ENCODE assay signal across 19 cellular contexts in the genomic region with DNA sequence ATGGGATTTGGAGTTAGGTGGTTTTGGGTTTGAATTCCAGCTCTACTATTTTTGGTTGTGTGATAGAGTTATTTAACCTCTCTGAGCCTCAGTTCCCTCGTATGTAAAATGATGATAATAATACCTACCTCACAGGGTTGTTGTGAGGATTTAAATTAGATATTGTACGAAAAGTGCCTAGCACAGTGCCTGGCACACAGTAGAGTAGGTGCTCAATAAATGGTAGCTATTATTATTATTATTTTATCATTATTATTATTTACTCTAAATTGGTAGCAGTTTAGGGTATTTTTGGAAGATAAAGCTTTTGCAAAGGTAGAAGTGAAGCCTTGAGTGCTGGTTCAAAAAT. TPM values are rescaled to one million over a fixed set of nuclear protein-coding genes. Genes with fewer than 3 reads are reported as not detected.
DNase-seq lines count a peak whose midpoint lies in the region; ATAC-seq and TF ChIP-seq lines count a peak whose summit lies in the region.
"Had no signal": no experiment of that assay in that cellular context is flagged by ENCODE, and none has a peak within 500 bp of the region (broad histone marks: within the 10 kb centered on the region; RNA-seq: fewer than 3 reads in every experiment).

No MANE protein-coding gene starts in this region.

- H3K27ac ChIP-seq in cardiac muscle cell: peak overlapping the region; percentile 84
- no peak overlapping the region for H3K27ac ChIP-seq in right cardiac atrium (ENCODE audit: low read length)
- H3K27ac ChIP-seq in esophagus muscularis mucosa (replicated peaks in 1 of 4): peak overlapping the region; percentile 62 to 97 (median 82)
- peak overlapping the region in 3 of 4 donors; percentile 30 to 98 (median 73) for H3K27ac ChIP-seq in transverse colon
- H3K27ac ChIP-seq: C4-2B had no signal

- in situ Hi-C loops in transverse colon (cut with MboI; ENCODE audit: low pct_ligation_motif_present in 1 of 4, low pct_unique_long_range_greater_than_20kb in 1 of 4, low sequenced_read_pairs in 3 of 4): no loop called here

- H3K36me3 ChIP-seq in cardiac muscle cell (peaks cover 17% of the 10 kb centered on the region), esophagus muscularis mucosa (peaks cover 40 to 61% (median 55%) of the 10 kb centered on the region in 4 donors), transverse colon (peaks cover 0 to 15% (median 3%) of the 10 kb centered on the region in 4 donors)
- H3K36me3 ChIP-seq: uterus had no signal

- H3K4me1 Mint-ChIP-seq in osteocyte (ENCODE audit: unreplicated experiment): peaks cover 74% of the 10 kb centered on the region
- peaks cover 26% of the 10 kb centered on the region for H3K4me1 Mint-ChIP-seq in activated CD4-positive, alpha-beta T cell treated with anti-CD3 and anti-CD28 coated beads, Interleukin-2, amount 10 ng/mL, durations not matched to agents 24 days and 14 days

- intact Hi-C loops in right cardiac atrium (cut with DNase I): no loop called here
- intact Hi-C loops in esophagus muscularis mucosa (cut with DNase I): no loop called here
- intact Hi-C loops in transverse colon (cut with DNase I; ENCODE audit: low total_unique reads): no loop called here
- intact Hi-C loops in activated CD4-positive, alpha-beta T cell treated with anti-CD3 and anti-CD28 coated beads, Interleukin-2, amount 10 ng/mL, durations not matched to agents 24 days and 14 days (cut with micrococcal nuclease): no loop called here

- H3K27ac Mint-ChIP-seq in osteocyte (ENCODE audit: unreplicated experiment): peak overlapping the region; percentile 89
- no peak overlapping the region for H3K27ac Mint-ChIP-seq in activated CD4-positive, alpha-beta T cell treated with anti-CD3 and anti-CD28 coated beads, Interleukin-2, amount 10 ng/mL, durations not matched to agents 24 days and 14 days

- TF ChIP-seq CTCF in cardiac muscle cell (IDR thresholded peaks at IDR 0.05; ENCODE audit: low read depth, low read length) (no peak), esophagus muscularis mucosa (IDR thresholded peaks at IDR 0.05) (no peak), osteocyte (IDR thresholded peaks at IDR 0.05) (no peak), transverse colon (IDR thresholded peaks at IDR 0.05) (no peak)

- H3K4me3 ChIP-seq in cardiac muscle cell (no peak overlapping the region), right cardiac atrium (ENCODE audit: low read length) (no peak overlapping the region), esophagus muscularis mucosa (no peak overlapping the region), transverse colon (no peak overlapping the region)
- H3K4me3 ChIP-seq: mucosa of descending colon, uterus had no signal

- H3K27me3 Mint-ChIP-seq in osteocyte (ENCODE audit: unreplicated experiment): no peaks in the 10 kb centered on the region
- H3K27me3 Mint-ChIP-seq in activated CD4-positive, alpha-beta T cell treated with anti-CD3 and anti-CD28 coated beads, Interleukin-2, amount 10 ng/mL, durations not matched to agents 24 days and 14 days: no peaks in the 10 kb centered on the region

- TF ChIP-seq EP300 in esophagus muscularis mucosa (IDR thresholded peaks at IDR 0.05) (no peak), transverse colon (IDR thresholded peaks at IDR 0.05; ENCODE audit: low read depth) (no peak)

- H3K4me3 Mint-ChIP-seq in osteocyte (ENCODE audit: unreplicated experiment): no peak overlapping the region
- no peak overlapping the region for H3K4me3 Mint-ChIP-seq in activated CD4-positive, alpha-beta T cell treated with anti-CD3 and anti-CD28 coated beads, Interleukin-2, amount 10 ng/mL, durations not matched to agents 24 days and 14 days

- H3K9me3 ChIP-seq in cardiac muscle cell (ENCODE audit: low read depth) (no peaks in the 10 kb centered on the region), right cardiac atrium (ENCODE audit: control insufficient read depth, low read length) (no peaks in the 10 kb centered on the region), esophagus muscularis mucosa (no peaks in the 10 kb centered on the region), transverse colon (no peaks in the 10 kb centered on the region)
- H3K9me3 ChIP-seq: mucosa of descending colon, neutrophil, uterus had no signal

- DNase-seq in cardiac muscle cell (ENCODE audit: low read depth in 1 of 2, low spot score in 1 of 2) (no peak), right cardiac atrium (no peak), esophagus muscularis mucosa (ENCODE audit: extremely low spot score) (no peak), osteocyte (ENCODE audit: extremely low spot score, unreplicated experiment) (no peak), transverse colon (no peak), NCI-H1436 treated with DMSO at 0.1 percent for 48 hours (lab: John Stamatoyannopoulos, UW) (no peak), dedifferentiated amniotic fluid mesenchymal stem cell (ENCODE audit: extremely low spot score) (no peak)
- no peak for DNase-seq in activated CD4-positive, alpha-beta T cell treated with anti-CD3 and anti-CD28 coated beads, Interleukin-2, amount 10 ng/mL, durations not matched to agents 24 days and 14 days
- DNase-seq: activated CD4-positive, alpha-beta T cell treated with anti-CD3 and anti-CD28 coated beads, Interleukin-2, amount 50 U/mL, for 48 hours; activated gamma-delta T cell treated with Interleukin-2 at 50 U/mL for 16 hours; left ventricle myocardium superior; MM.1S; mucosa of descending colon; NCI-H1436; NCI-H524 treated with DMSO at 0.1 percent for 48 hours; uterus had no signal

- WGBS in right cardiac atrium: 88% methylated on average over 2 of the region's 2 CpGs
- WGBS in esophagus muscularis mucosa: 94% methylated on average over 2 of the region's 2 CpGs
- 84 to 89% methylated on average over 2 of the region's 2 CpGs for WGBS in transverse colon (ENCODE audit: low coverage in 1 of 2), 2 donors

- peaks cover 21% of the 10 kb centered on the region for H3K4me1 ChIP-seq in cardiac muscle cell (ENCODE audit: low read depth)
- H3K4me1 ChIP-seq in right cardiac atrium (ENCODE audit: control insufficient read depth, insufficient read depth, low read length): peaks cover 9% of the 10 kb centered on the region
- peaks cover 33 to 62% (median 56%) of the 10 kb centered on the region in 4 donors for H3K4me1 ChIP-seq in esophagus muscularis mucosa
- peaks cover 19 to 36% (median 29%) of the 10 kb centered on the region in 4 donors for H3K4me1 ChIP-seq in transverse colon

- no peaks in the 10 kb centered on the region for H3K9me3 Mint-ChIP-seq in osteocyte (ENCODE audit: unreplicated experiment)
- no peaks in the 10 kb centered on the region for H3K9me3 Mint-ChIP-seq in activated CD4-positive, alpha-beta T cell treated with anti-CD3 and anti-CD28 coated beads, Interleukin-2, amount 10 ng/mL, durations not matched to agents 24 days and 14 days

- no peak for ATAC-seq in right cardiac atrium
- ATAC-seq: left ventricle myocardium superior, mucosa of descending colon had no signal

- H3K36me3 Mint-ChIP-seq in osteocyte (ENCODE audit: unreplicated experiment): peaks cover 19% of the 10 kb centered on the region
- peaks cover 43% of the 10 kb centered on the region for H3K36me3 Mint-ChIP-seq in activated CD4-positive, alpha-beta T cell treated with anti-CD3 and anti-CD28 coated beads, Interleukin-2, amount 10 ng/mL, durations not matched to agents 24 days and 14 days (ENCODE audit: low read depth)

- TF ChIP-seq POLR2A in esophagus muscularis mucosa (IDR thresholded peaks at IDR 0.05; ENCODE audit: low read depth) (no peak), transverse colon (IDR thresholded peaks at IDR 0.05) (no peak)

- H3K27me3 ChIP-seq in cardiac muscle cell (no peaks in the 10 kb centered on the region), right cardiac atrium (ENCODE audit: control insufficient read depth, insufficient read depth) (no peaks in the 10 kb centered on the region), esophagus muscularis mucosa (no peaks in the 10 kb centered on the region), transverse colon (no peaks in the 10 kb centered on the region)
- H3K27me3 ChIP-seq: neutrophil, uterus had no signal

RNA-seq across cellular contexts. Expression of a gene that starts 1.3 kb away (rescaled TPM):
- total RNA-seq in cardiac muscle cell (399 and 408 TPM in 2 replicates), right cardiac atrium (100 to 1,000 TPM; 271 to 340 (median 329) TPM), esophagus muscularis mucosa (100 to 1,000 TPM; 258 to 397 (median 298) TPM), osteocyte (398 and 419 TPM in 2 replicates), transverse colon (100 to 1,000 TPM; 153 to 318 (median 182) TPM)
- polyA plus RNA-seq in cardiac muscle cell (551 and 577 TPM in 2 replicates), right cardiac atrium (330 TPM)
- 241 and 242 TPM in 2 replicates for total RNA-seq in activated CD4-positive, alpha-beta T cell treated with anti-CD3 and anti-CD28 coated beads, Interleukin-2, amount 10 ng/mL, durations not matched to agents 24 days and 14 days

RNA-seq across cellular contexts. Expression of a gene that starts 12.7 kb away (rescaled TPM):
- 50.2 and 50.7 TPM in 2 replicates for total RNA-seq in cardiac muscle cell
- 74.4 and 78.5 TPM in 2 replicates for polyA plus RNA-seq in cardiac muscle cell
- total RNA-seq in right cardiac atrium: 10 to 100 TPM; 59.2 to 72.9 (median 63.5) TPM
- 50.9 TPM for polyA plus RNA-seq in right cardiac atrium
- total RNA-seq in esophagus muscularis mucosa: 10 to 100 TPM; 34.8 to 43.2 (median 36.9) TPM
- total RNA-seq in osteocyte: 60.5 and 69.5 TPM in 2 replicates
- total RNA-seq in transverse colon: 100 to 1,000 TPM in 2 of 4 donors, 10 to 100 TPM in 2; 58.6 to 286 (median 133) TPM
- total RNA-seq in activated CD4-positive, alpha-beta T cell treated with anti-CD3 and anti-CD28 coated beads, Interleukin-2, amount 10 ng/mL, durations not matched to agents 24 days and 14 days: 66.9 and 67.6 TPM in 2 replicates

RNA-seq across cellular contexts. Expression of a gene that starts 18.2 kb away (rescaled TPM):
- total RNA-seq in cardiac muscle cell: 96.3 and 135 TPM in 2 replicates
- polyA plus RNA-seq in cardiac muscle cell: 150 and 180 TPM in 2 replicates
- total RNA-seq in right cardiac atrium: 10 to 100 TPM; 61.1 to 67.4 (median 65.3) TPM
- 39.8 TPM for polyA plus RNA-seq in right cardiac atrium
- 100 to 1,000 TPM in 2 of 4 donors, 10 to 100 TPM in 2; 64.0 to 119 (median 86.3) TPM for total RNA-seq in esophagus muscularis mucosa
- total RNA-seq in osteocyte: 110 and 121 TPM in 2 replicates
- 100 to 1,000 TPM in 1 of 4 donors, 10 to 100 TPM in 3; 54.1 to 174 (median 65.7) TPM for total RNA-seq in transverse colon
- 49.0 and 54.5 TPM in 2 replicates for total RNA-seq in activated CD4-positive, alpha-beta T cell treated with anti-CD3 and anti-CD28 coated beads, Interleukin-2, amount 10 ng/mL, durations not matched to agents 24 days and 14 days

RNA-seq across cellular contexts. Expression of a gene that starts 38.2 kb away (rescaled TPM):
- 38.2 and 82.1 TPM in 2 replicates for total RNA-seq in cardiac muscle cell
- polyA plus RNA-seq in cardiac muscle cell: 55.7 and 57.5 TPM in 2 replicates
- total RNA-seq in right cardiac atrium: 10 to 100 TPM; 30.8 to 34.5 (median 33.0) TPM
- polyA plus RNA-seq in right cardiac atrium: 28.3 TPM
- total RNA-seq in esophagus muscularis mucosa: 10 to 100 TPM; 29.3 to 39.5 (median 33.8) TPM
- total RNA-seq in osteocyte: 30.3 and 30.4 TPM in 2 replicates
- 10 to 100 TPM; 45.1 to 49.7 (median 48.1) TPM for total RNA-seq in transverse colon
- total RNA-seq in activated CD4-positive, alpha-beta T cell treated with anti-CD3 and anti-CD28 coated beads, Interleukin-2, amount 10 ng/mL, durations not matched to agents 24 days and 14 days: 72.2 and 74.7 TPM in 2 replicates

RNA-seq across cellular contexts. Expression of a gene that starts 56.0 kb away (rescaled TPM):
- total RNA-seq in cardiac muscle cell (0.11 TPM in 1 of 2 replicates, not detected in the other), right cardiac atrium (not detected), esophagus muscularis mucosa (under 1 TPM in 3 of 4 donors, not detected in 1; 0.17 to 0.33 (median 0.32) TPM), osteocyte (0.11 TPM in 1 of 2 replicates, not detected in the other), transverse colon (1 to 10 TPM in 2 of 4 donors, under 1 TPM in 1, not detected in 1; 0.95 to 5.0 (median 1.4) TPM)
- polyA plus RNA-seq in cardiac muscle cell (0.40 TPM in 1 of 2 replicates, not detected in the other), right cardiac atrium (0.07 TPM)
- not detected in 2 replicates for total RNA-seq in activated CD4-positive, alpha-beta T cell treated with anti-CD3 and anti-CD28 coated beads, Interleukin-2, amount 10 ng/mL, durations not matched to agents 24 days and 14 days
- total RNA-seq: fibroblast of villous mesenchyme, left ventricle myocardium superior had no signal
